31 cellular contexts compared by ENCODE assay signal in genomic region chr5:30928966-30929365, GRCh38.
"Had no signal": no experiment of that assay in that cellular context is flagged by ENCODE, and none has a peak within 500 bp of the region (broad histone marks: within the 10 kb centered on the region; RNA-seq: fewer than 3 reads in every experiment).

No MANE protein-coding gene starts in this region.

- H3K9ac ChIP-seq: SK-N-SH had no signal

- H3K27me3 ChIP-seq: body of pancreas, breast epithelium, Peyer's patch, SJSA1 had no signal

- H3K27me3 Mint-ChIP-seq: activated CD4-positive, alpha-beta T cell treated with anti-CD3 and anti-CD28 coated beads for 36 hours; activated CD4-positive, alpha-beta T cell treated with anti-CD3 and anti-CD28 coated beads, Interleukin-2, amount 10 ng/mL, durations not matched to agents 7 days and 5 days; activated T-cell treated with anti-CD3 and anti-CD28 coated beads, Interleukin-2, amount 50 U/mL, for 24 hours had no signal

- H3K36me3 ChIP-seq: breast epithelium, Peyer's patch, SJSA1 had no signal

- H3K27ac Mint-ChIP-seq: activated CD4-positive, alpha-beta T cell treated with anti-CD3 and anti-CD28 coated beads for 36 hours; activated CD4-positive, alpha-beta T cell treated with anti-CD3 and anti-CD28 coated beads, Interleukin-2, amount 10 ng/mL, durations not matched to agents 7 days and 5 days; activated CD8-positive, alpha-beta T cell treated with anti-CD3 and anti-CD28 coated beads, Interleukin-2, amount 10 ng/mL, durations not matched to agents 7 days and 5 days; activated naive CD4-positive, alpha-beta T cell treated with anti-CD3 and anti-CD28 coated beads for 36 hours; activated naive CD4-positive, alpha-beta T cell treated with anti-CD3 and anti-CD28 coated beads, Interleukin-2, amount 50 U/mL, for 72 hours; activated T-cell treated with anti-CD3 and anti-CD28 coated beads, Interleukin-2, amount 50 U/mL, for 24 hours; T-helper 1 cell treated with Interleukin-12 subunit alpha and Interleukin-12 subunit beta and Interleukin-4 antibody, amounts not matched to agents 30 μg/mL and 1 μg/mL, for 36 hours; T-helper 2 cell treated with Interferon-gamma antibody and Interleukin-4, amounts not matched to agents 5 μg/mL and 100 μg/mL, for 36 hours had no signal

- H3K4me1 ChIP-seq: body of pancreas, breast epithelium, Peyer's patch, SJSA1 had no signal

- H3K9me3 ChIP-seq: body of pancreas, breast epithelium, Peyer's patch, SJSA1, SK-N-SH had no signal

- H3K4me3 ChIP-seq: body of pancreas, breast epithelium, Peyer's patch, SJSA1 had no signal

- H3K4me3 Mint-ChIP-seq: activated CD4-positive, alpha-beta T cell treated with anti-CD3 and anti-CD28 coated beads for 36 hours; activated CD4-positive, alpha-beta T cell treated with anti-CD3 and anti-CD28 coated beads, Interleukin-2, amount 10 ng/mL, durations not matched to agents 7 days and 5 days; activated CD8-positive, alpha-beta T cell treated with anti-CD3 and anti-CD28 coated beads, Interleukin-2, amount 10 ng/mL, durations not matched to agents 7 days and 5 days; activated naive CD4-positive, alpha-beta T cell treated with anti-CD3 and anti-CD28 coated beads for 36 hours; activated T-cell treated with anti-CD3 and anti-CD28 coated beads, Interleukin-2, amount 50 U/mL, for 24 hours; T-helper 1 cell treated with Interleukin-12 subunit alpha and Interleukin-12 subunit beta and Interleukin-4 antibody, amounts not matched to agents 30 μg/mL and 1 μg/mL, for 36 hours; T-helper 2 cell treated with Interferon-gamma antibody and Interleukin-4, amounts not matched to agents 5 μg/mL and 100 μg/mL, for 36 hours had no signal

- ATAC-seq: activated CD4-positive, alpha-beta T cell treated with anti-CD3 and anti-CD28 coated beads for 36 hours; activated CD4-positive, CD25-positive, alpha-beta regulatory T cell treated with anti-CD3 and anti-CD28 coated beads, Interleukin-2, amount 50 U/mL, for 24 hours; activated CD8-positive, alpha-beta T cell treated with anti-CD3 and anti-CD28 coated beads, Interleukin-2, amount 10 ng/mL, durations not matched to agents 7 days and 5 days; activated naive CD4-positive, alpha-beta T cell treated with anti-CD3 and anti-CD28 coated beads, Interleukin-2, amount 50 U/mL, for 72 hours; body of pancreas had no signal

- H3K4me1 Mint-ChIP-seq: activated CD4-positive, alpha-beta T cell treated with anti-CD3 and anti-CD28 coated beads for 36 hours; activated CD4-positive, alpha-beta T cell treated with anti-CD3 and anti-CD28 coated beads, Interleukin-2, amount 10 ng/mL, durations not matched to agents 7 days and 5 days had no signal

- DNase-seq: activated CD4-positive, alpha-beta T cell treated with anti-CD3 and anti-CD28 coated beads for 36 hours; activated CD4-positive, alpha-beta T cell treated with anti-CD3 and anti-CD28 coated beads, Interleukin-2, amount 10 ng/mL, durations not matched to agents 7 days and 5 days; activated CD4-positive, alpha-beta T cell treated with anti-CD3 and anti-CD28 coated beads, Interleukin-2, amount 50 U/mL, for 48 hours; activated CD8-positive, alpha-beta T cell treated with anti-CD3 and anti-CD28 coated beads, Interleukin-2, amount 10 ng/mL, durations not matched to agents 7 days and 5 days; activated gamma-delta T cell treated with Interleukin-2 at 50 U/mL for 16 hours; activated naive CD4-positive, alpha-beta T cell treated with anti-CD3 and anti-CD28 coated beads for 36 hours; activated T-cell treated with anti-CD3 and anti-CD28 coated beads, Interleukin-2, amount 50 U/mL, for 24 hours; amniotic stem cell; aorta; body of pancreas; NCI-H1092 treated with DMSO at 0.1 percent for 48 hours; NCI-H1417; NCI-H146; NCI-H187 treated with DMSO at 0.1 percent for 48 hours; NCI-H2081; NCI-H2171 treated with DMSO at 0.1 percent for 48 hours; NCI-H2227 treated with DMSO at 0.1 percent for 48 hours; NCI-H446 treated with DMSO at 0.1 percent for 48 hours; NCI-H524 treated with DMSO at 0.1 percent for 48 hours; NCI-H748 treated with DMSO at 0.1 percent for 48 hours; NK-92 treated with Interleukin-12 subunit alpha and Interleukin-12 subunit beta, amount 100 ng/mL, for 24 hours; Peyer's patch; RPMI8226; SHP77 treated with DMSO at 0.1 percent for 48 hours; SK-N-SH had no signal
